In genomic region chr19:10830941-10831779, GRCh38 we compare ENCODE assay signal across 1 cellular context.
TF ChIP-seq lines count a peak whose summit lies in the region.

No MANE protein-coding gene starts in this region.

TF ChIP-seq in H1, 55 proteins besides CTCF, POLR2A, EP300 and RAD21:
- TF ChIP-seq TAF1 (IDR thresholded peaks at IDR 0.05; ENCODE audit: low read depth, low read length), result no peak
- TF ChIP-seq SP4 (IDR thresholded peaks at IDR 0.05; ENCODE audit: low read length), result no peak
- TF ChIP-seq CREB1 (IDR thresholded peaks at IDR 0.05), result no peak
